Comparison of ENCODE assay signal across 8 cellular contexts in the genomic region with DNA sequence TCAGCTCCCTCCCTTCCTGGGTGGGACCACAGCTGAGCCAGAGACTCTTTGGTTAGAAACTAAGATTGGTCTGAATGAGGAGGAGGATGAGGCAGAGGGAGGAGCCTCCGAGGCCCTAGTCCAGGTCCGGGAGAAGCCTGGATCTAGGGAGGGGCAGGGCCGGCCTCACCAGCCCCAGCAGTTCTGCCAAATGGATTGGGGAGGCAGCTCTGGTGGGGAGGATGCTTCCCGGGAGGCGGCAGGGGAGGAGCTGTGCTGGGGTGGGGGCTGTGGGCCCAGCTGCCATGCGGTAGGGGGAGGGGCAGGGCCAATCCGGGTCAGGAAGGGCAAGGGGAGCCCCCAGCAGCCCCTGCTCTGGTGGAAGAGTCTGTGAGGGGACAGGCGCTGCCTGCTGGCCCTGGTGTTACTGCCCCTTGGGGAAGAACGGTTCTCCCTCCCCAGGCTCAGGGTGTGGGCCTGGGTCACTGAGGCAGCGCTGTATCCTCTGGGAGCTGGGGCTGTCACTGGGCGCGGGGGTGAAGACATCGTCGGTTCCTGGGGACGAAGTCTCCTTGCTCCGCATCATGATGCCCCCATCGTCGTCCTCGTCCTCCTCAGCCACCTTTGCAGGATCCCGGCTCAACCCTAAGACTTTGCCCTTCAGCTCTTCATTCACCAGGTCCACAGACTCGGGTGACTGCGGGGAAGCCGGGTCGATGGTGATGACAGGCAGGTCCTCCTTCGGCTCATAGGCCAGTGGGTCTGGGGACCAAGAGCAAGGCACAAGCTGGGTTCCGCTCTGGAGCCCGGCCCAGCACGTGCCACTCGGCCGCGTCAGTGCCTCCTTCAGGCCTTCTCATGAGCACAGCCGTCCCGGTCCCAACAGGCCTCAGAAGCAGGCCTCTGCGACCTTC. TPM values are rescaled to one million over a fixed set of nuclear protein-coding genes. Genes with fewer than 3 reads are reported as not detected.
DNase-seq lines count a peak whose midpoint lies in the region; ATAC-seq, FAIRE-seq and TF ChIP-seq lines count a peak whose summit lies in the region.

No MANE protein-coding gene starts in this region.

- H3K27me3 ChIP-seq in astrocyte (ENCODE audit: insufficient read depth, low read length), result no peaks in the 10 kb centered on the region
- H3K27me3 ChIP-seq in thyroid gland, result no peaks in the 10 kb centered on the region

- peak overlapping the region; percentile 73 for H2AFZ ChIP-seq in astrocyte (ENCODE audit: low read depth, low read length)

- H3K36me3 ChIP-seq in astrocyte (ENCODE audit: insufficient read depth, low read length) (no peaks in the 10 kb centered on the region), thyroid gland (no peaks in the 10 kb centered on the region)

- DNase-seq in NCI-H1436 (lab: John Stamatoyannopoulos, UW) (peak; percentile 70), NCI-H1436 treated with DMSO at 0.1 percent for 48 hours (lab: John Stamatoyannopoulos, UW) (no peak), astrocyte (ENCODE audit: low read depth) (no peak), left colon (peak in 1 of 2 donors; percentile 32), thyroid gland (no peak), NCI-H146 (lab: John Stamatoyannopoulos, UW) (no peak)
- DNase-seq in stimulated activated CD4-positive, alpha-beta T cell treated with anti-CD3 and anti-CD28 coated beads, Interleukin-2, amount 100 ng/mL, for 48 hours, result no peak

- peak overlapping the region; percentile 27 for H3K4me3 Mint-ChIP-seq in astrocyte (ENCODE audit: unreplicated experiment)

- H3K9me3 Mint-ChIP-seq in astrocyte (ENCODE audit: unreplicated experiment), result no peaks in the 10 kb centered on the region

- H3K9ac ChIP-seq in astrocyte (ENCODE audit: low read length), result peak overlapping the region; percentile 58

- H3K36me3 Mint-ChIP-seq in astrocyte (ENCODE audit: low read depth, unreplicated experiment), result peaks cover 11% of the 10 kb centered on the region

- peak overlapping the region; percentile 78 for H3K4me2 ChIP-seq in astrocyte (ENCODE audit: low read length)

- intact Hi-C loops in left colon (cut with DNase I, micrococcal nuclease), result loop anchor here (5.0 to 10.0 kb wide), 3 partner anchors 55 to 182 kb away; partner anchors contain the start of gene SLC9A1 (in 1 of the 2)
- intact Hi-C loops in thyroid gland (cut with DNase I), result loop anchor here (5.0 to 10.0 kb wide), 2 partner anchors 103 to 295 kb away; partner anchors contain the start of gene GPR3

- H3K4me3 ChIP-seq in astrocyte (ENCODE audit: insufficient read depth, low read depth, low read length) (no peak overlapping the region), thyroid gland (replicated peaks in 1 of 3) (no peak overlapping the region)

- H3K27ac Mint-ChIP-seq in astrocyte (ENCODE audit: unreplicated experiment), result peak overlapping the region; percentile 94

- peak overlapping the region; percentile 69 for H3K27ac ChIP-seq in astrocyte (ENCODE audit: low read depth, low read length)
- peak overlapping the region in 2 of 3 donors; percentile 52 to 69 for H3K27ac ChIP-seq in thyroid gland

- no peak for TF ChIP-seq CTCF in astrocyte (IDR thresholded peaks at IDR 0.05; ENCODE audit: insufficient read depth, low read depth, low read length)
- no peak for TF ChIP-seq CTCF in thyroid gland (IDR thresholded peaks at IDR 0.05)

- no peak for FAIRE-seq in astrocyte (lab: Jason Lieb, UNC)

- 66 to 80% methylated on average over 23 to 29 of the region's 34 CpGs for WGBS in thyroid gland, 2 donors

- TF ChIP-seq POLR2A in thyroid gland (IDR thresholded peaks at IDR 0.05), result no peak

- H3K27me3 Mint-ChIP-seq in astrocyte (ENCODE audit: low read depth, unreplicated experiment), result peaks cover 2% of the 10 kb centered on the region

- H3K4me1 ChIP-seq in astrocyte (ENCODE audit: insufficient read depth, low read length), result peaks cover 16% of the 10 kb centered on the region
- peaks cover 5 to 21% of the 10 kb centered on the region in 2 donors for H3K4me1 ChIP-seq in thyroid gland

- H3K9me3 ChIP-seq in astrocyte (ENCODE audit: insufficient read depth, low read depth, low read length) (no peaks in the 10 kb centered on the region), thyroid gland (no peaks in the 10 kb centered on the region)

- H3K4me1 Mint-ChIP-seq in astrocyte (ENCODE audit: low read depth, unreplicated experiment), result peaks cover 15% of the 10 kb centered on the region

- peak; percentile 32 for ATAC-seq in left colon
- no peak for ATAC-seq in activated CD4-positive, CD25-positive, alpha-beta regulatory T cell treated with anti-CD3 and anti-CD28 coated beads, Interleukin-2, amount 50 U/mL, for 24 hours

- no peaks in the 10 kb centered on the region for H4K20me1 ChIP-seq in astrocyte (ENCODE audit: insufficient read depth, low read length)

- H3K79me2 ChIP-seq in astrocyte (ENCODE audit: insufficient read depth, low read length), result no peaks in the 10 kb centered on the region

RNA-seq across cellular contexts. Expression of gene SLC9A1, which starts 54.8 kb away (rescaled TPM):
- total RNA-seq in astrocyte (49.3 and 55.0 TPM in 2 replicates), left colon (100 to 1,000 TPM; 122 to 131 TPM), thyroid gland (10 to 100 TPM; 13.3 to 26.1 (median 19.9) TPM)
